7 cellular contexts compared by ENCODE assay signal in genomic region chr17:60392845-60393702, GRCh38. TPM values are rescaled to one million over a fixed set of nuclear protein-coding genes. Genes with fewer than 3 reads are reported as not detected.
DNase-seq lines count a peak whose midpoint lies in the region; ATAC-seq, FAIRE-seq and TF ChIP-seq lines count a peak whose summit lies in the region.

No MANE protein-coding gene starts in this region.

- TF ChIP-seq CTCF in choroid plexus epithelial cell (conservative IDR thresholded peaks at IDR 0.05; ENCODE audit: low read depth, low read length), result no peak

- peak overlapping the region; percentile 94 for H3K4me3 Mint-ChIP-seq in T-helper 2 cell treated with Interferon-gamma antibody and Interleukin-4, amounts not matched to agents 5 μg/mL and 100 μg/mL, for 36 hours
- peak overlapping the region; percentile 96 for H3K4me3 Mint-ChIP-seq in memory B cell
- H3K4me3 Mint-ChIP-seq in stimulated activated naive CD8-positive, alpha-beta T cell treated with anti-CD3 and anti-CD28 coated beads, Interleukin-15, Interleukin-2, amounts not matched to agents 100 ng/mL and 50 ng/mL, for 24 hours, result peak overlapping the region; percentile 93

- no peaks in the 10 kb centered on the region for H3K27me3 Mint-ChIP-seq in T-helper 2 cell treated with Interferon-gamma antibody and Interleukin-4, amounts not matched to agents 5 μg/mL and 100 μg/mL, for 36 hours (ENCODE audit: low read depth)
- H3K27me3 Mint-ChIP-seq in memory B cell, result no peaks in the 10 kb centered on the region
- H3K27me3 Mint-ChIP-seq in stimulated activated naive CD8-positive, alpha-beta T cell treated with anti-CD3 and anti-CD28 coated beads, Interleukin-15, Interleukin-2, amounts not matched to agents 100 ng/mL and 50 ng/mL, for 24 hours, result no peaks in the 10 kb centered on the region

- H3K4me1 Mint-ChIP-seq in T-helper 2 cell treated with Interferon-gamma antibody and Interleukin-4, amounts not matched to agents 5 μg/mL and 100 μg/mL, for 36 hours (ENCODE audit: low read depth), result peaks cover 48% of the 10 kb centered on the region
- H3K4me1 Mint-ChIP-seq in memory B cell, result peaks cover 44% of the 10 kb centered on the region
- H3K4me1 Mint-ChIP-seq in stimulated activated naive CD8-positive, alpha-beta T cell treated with anti-CD3 and anti-CD28 coated beads, Interleukin-15, Interleukin-2, amounts not matched to agents 100 ng/mL and 50 ng/mL, for 24 hours (ENCODE audit: low read depth), result peaks cover 67% of the 10 kb centered on the region

- DNase-seq in GM12891 (ENCODE audit: insufficient read length, low spot score) (no peak), NCI-H1105 (lab: John Stamatoyannopoulos, UW) (peak; percentile 55), choroid plexus epithelial cell (ENCODE audit: low read depth) (peak; percentile 86), memory B cell (ENCODE audit: low spot score in 2 of 2) (no peak)
- peak; percentile 40 for DNase-seq in T-helper 2 cell treated with Interferon-gamma antibody and Interleukin-4, amounts not matched to agents 5 μg/mL and 100 μg/mL, for 36 hours (ENCODE audit: low spot score)

- TF ChIP-seq POLR2A in GM12891 (IDR thresholded peaks at IDR 0.05; ENCODE audit: low read depth, low read length), result no peak

- H3K9me3 Mint-ChIP-seq in T-helper 2 cell treated with Interferon-gamma antibody and Interleukin-4, amounts not matched to agents 5 μg/mL and 100 μg/mL, for 36 hours, result no peaks in the 10 kb centered on the region
- H3K9me3 Mint-ChIP-seq in memory B cell, result no peaks in the 10 kb centered on the region
- H3K9me3 Mint-ChIP-seq in stimulated activated naive CD8-positive, alpha-beta T cell treated with anti-CD3 and anti-CD28 coated beads, Interleukin-15, Interleukin-2, amounts not matched to agents 100 ng/mL and 50 ng/mL, for 24 hours, result no peaks in the 10 kb centered on the region

- peak overlapping the region; percentile 96 for H3K27ac Mint-ChIP-seq in T-helper 2 cell treated with Interferon-gamma antibody and Interleukin-4, amounts not matched to agents 5 μg/mL and 100 μg/mL, for 36 hours
- H3K27ac Mint-ChIP-seq in memory B cell, result peak overlapping the region; percentile 96
- H3K27ac Mint-ChIP-seq in stimulated activated naive CD8-positive, alpha-beta T cell treated with anti-CD3 and anti-CD28 coated beads, Interleukin-15, Interleukin-2, amounts not matched to agents 100 ng/mL and 50 ng/mL, for 24 hours, result peak overlapping the region; percentile 96

- no peaks in the 10 kb centered on the region for H3K36me3 Mint-ChIP-seq in T-helper 2 cell treated with Interferon-gamma antibody and Interleukin-4, amounts not matched to agents 5 μg/mL and 100 μg/mL, for 36 hours (ENCODE audit: low read depth)
- no peaks in the 10 kb centered on the region for H3K36me3 Mint-ChIP-seq in memory B cell
- H3K36me3 Mint-ChIP-seq in stimulated activated naive CD8-positive, alpha-beta T cell treated with anti-CD3 and anti-CD28 coated beads, Interleukin-15, Interleukin-2, amounts not matched to agents 100 ng/mL and 50 ng/mL, for 24 hours (ENCODE audit: low read depth), result peaks cover 4% of the 10 kb centered on the region

- H3K4me3 ChIP-seq in choroid plexus epithelial cell (ENCODE audit: low read depth, low read length), result peak overlapping the region; percentile 93

- FAIRE-seq in GM12891 (lab: Jason Lieb, UNC), result peak; percentile 16

- no peak for ATAC-seq in memory B cell (ENCODE audit: low read depth)
- ATAC-seq in HG02840 (IDR thresholded peaks at IDR 0.05; ENCODE audit: low FRiP score, unreplicated experiment), result no peak

TF ChIP-seq in GM12891, 5 proteins besides CTCF, POLR2A, EP300 and RAD21:
- TF ChIP-seq SPI1 (IDR thresholded peaks at IDR 0.05; ENCODE audit: low read depth, low read length), result no peak
- no peak for TF ChIP-seq PAX5 (IDR thresholded peaks at IDR 0.05; ENCODE audit: insufficient read depth, low read length, severe bottlenecking)
- peak; percentile 16; the same call in 1 of the 2 replicates for TF ChIP-seq POU2F2 (IDR thresholded peaks at IDR 0.05; ENCODE audit: low read depth, low read length)
- TF ChIP-seq POLR2AphosphoS5 (IDR thresholded peaks at IDR 0.05; ENCODE audit: low read depth, low read length), result no peak
- no peak for TF ChIP-seq TAF1 (IDR thresholded peaks at IDR 0.05; ENCODE audit: low read depth, low read length)
TF ChIP-seq in GM12891: peak in this region for 1.

RNA-seq across cellular contexts. Expression of gene USP32, which starts 1.1 kb away (rescaled TPM):
- 17.0 TPM for polyA plus RNA-seq in GM12891 (2012; ENCODE audit: low read depth, missing spikeins)

RNA-seq across cellular contexts. Expression of gene CHCT1, which starts 29.2 kb away (rescaled TPM):
- 0.47 TPM for polyA plus RNA-seq in GM12891 (2012; ENCODE audit: low read depth, missing spikeins)

Comparison
In these comparisons a context has a peak if more than half of its experiments do, and no peak if none do; other contexts are left out.
1. DNase-seq: peak in NCI-H1105 (single experiment), T-helper 2 cell treated with Interferon-gamma antibody and Interleukin-4, amounts not matched to agents 5 μg/mL and 100 μg/mL, for 36 hours (single experiment) and choroid plexus epithelial cell (single experiment); none in GM12891 (single experiment) and memory B cell (0 of 2).
2. Peak in every context shown above with its lines, with median percentiles within 50 percentile points of each other: H3K27ac Mint-ChIP-seq and H3K4me3 Mint-ChIP-seq.